2 cellular contexts compared by ENCODE assay signal in genomic region chr1:41444246-41444645, GRCh38.
TF ChIP-seq lines count a peak whose summit lies in the region.

No MANE protein-coding gene starts in this region.

TF ChIP-seq in SK-N-SH, 30 proteins besides CTCF, POLR2A, EP300 and RAD21 (continued from another document):
- no peak for TF ChIP-seq MAX (IDR thresholded peaks at IDR 0.05; ENCODE audit: low read depth)
- no peak for TF ChIP-seq GATA2 (CRISPR knock-in tag; IDR thresholded peaks at IDR 0.05)
- TF ChIP-seq NRF1 (IDR thresholded peaks at IDR 0.05; ENCODE audit: low read depth, low read length) = no peak
- no peak for TF ChIP-seq RXRA (IDR thresholded peaks at IDR 0.05; ENCODE audit: borderline replicate concordance, low read depth)
- no peak for TF ChIP-seq TAF1 (IDR thresholded peaks at IDR 0.05; ENCODE audit: borderline replicate concordance, low read depth, low read length)
- TF ChIP-seq PBX3 (IDR thresholded peaks at IDR 0.05) = no peak
- TF ChIP-seq FOXM1 (IDR thresholded peaks at IDR 0.05; ENCODE audit: low read depth) = no peak
- TF ChIP-seq TCF12 (IDR thresholded peaks at IDR 0.05) = no peak
- TF ChIP-seq YY1 (IDR thresholded peaks at IDR 0.05; ENCODE audit: low read depth) = no peak
- no peak for TF ChIP-seq RCOR1 (IDR thresholded peaks at IDR 0.05; ENCODE audit: low read length)

TF ChIP-seq in SK-N-SH treated with all-trans-retinoic acid at 6 μM for 48 hours, 23 proteins besides CTCF, POLR2A, EP300 and RAD21 (continued from another document):
- TF ChIP-seq TSHZ2 (CRISPR knock-in tag; IDR thresholded peaks at IDR 0.05) = no peak
- no peak for TF ChIP-seq CREB5 (CRISPR knock-in tag; IDR thresholded peaks at IDR 0.05; ENCODE audit: low read depth)
- no peak for TF ChIP-seq ZFP30 (CRISPR knock-in tag; IDR thresholded peaks at IDR 0.05)
- no peak for TF ChIP-seq BACH2 (CRISPR knock-in tag; IDR thresholded peaks at IDR 0.05; ENCODE audit: borderline replicate concordance)
- no peak for TF ChIP-seq ESRRG (CRISPR knock-in tag; IDR thresholded peaks at IDR 0.05)
- no peak for TF ChIP-seq TCF4 (CRISPR knock-in tag; IDR thresholded peaks at IDR 0.05; ENCODE audit: borderline replicate concordance)
- TF ChIP-seq ZC3H10 (CRISPR knock-in tag; IDR thresholded peaks at IDR 0.05) = no peak
- TF ChIP-seq CSDC2 (CRISPR knock-in tag; IDR thresholded peaks at IDR 0.05) = no peak
- no peak for TF ChIP-seq POU6F1 (CRISPR knock-in tag; IDR thresholded peaks at IDR 0.05; ENCODE audit: borderline replicate concordance, low read depth)
- no peak for TF ChIP-seq TOX (CRISPR knock-in tag; IDR thresholded peaks at IDR 0.05; ENCODE audit: borderline replicate concordance)
- no peak for TF ChIP-seq ISL1 (CRISPR knock-in tag; IDR thresholded peaks at IDR 0.05)
- TF ChIP-seq CSRNP3 (CRISPR knock-in tag; IDR thresholded peaks at IDR 0.05) = no peak
TF ChIP-seq in SK-N-SH treated with all-trans-retinoic acid at 6 μM for 48 hours: peak in this region for 0.
